Comparison of ENCODE assay signal across 12 cellular contexts in the genomic region with DNA sequence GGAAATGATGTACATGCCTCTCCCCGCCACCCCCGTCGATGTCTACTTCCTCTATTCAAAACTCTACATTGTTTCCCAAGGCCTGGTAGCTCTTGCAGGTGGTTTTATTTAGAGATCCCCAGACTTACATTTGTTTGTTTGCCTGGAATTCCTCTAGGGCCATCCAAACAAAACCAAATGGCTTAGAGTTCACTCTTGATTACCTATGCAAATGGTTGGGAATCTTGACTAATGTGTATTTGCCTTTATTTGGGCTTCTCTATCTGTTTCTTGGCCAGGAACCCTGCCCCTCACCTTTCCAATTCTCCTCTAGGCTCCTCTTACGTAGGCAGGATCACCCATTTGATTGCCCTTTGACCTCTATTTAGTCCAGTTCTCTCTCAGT.
"Had no signal": no experiment of that assay in that cellular context is flagged by ENCODE, and none has a peak within 500 bp of the region (broad histone marks: within the 10 kb centered on the region; RNA-seq: fewer than 3 reads in every experiment).

No MANE protein-coding gene starts in this region.

- H3K36me3 ChIP-seq: gastroesophageal sphincter, pancreas, suprapubic skin had no signal

- H3K4me3 ChIP-seq: gastroesophageal sphincter, pancreas, suprapubic skin had no signal

- H3K36me3 Mint-ChIP-seq: activated CD4-positive, alpha-beta memory T cell treated with anti-CD3 and anti-CD28 coated beads for 36 hours; activated CD8-positive, alpha-beta memory T cell treated with anti-CD3 and anti-CD28 coated beads, Interleukin-2, amount 10 ng/mL, durations not matched to agents 7 days and 5 days; type B pancreatic cell had no signal

- H3K4me3 Mint-ChIP-seq: activated CD4-positive, alpha-beta memory T cell treated with anti-CD3 and anti-CD28 coated beads for 36 hours; activated CD8-positive, alpha-beta memory T cell treated with anti-CD3 and anti-CD28 coated beads, Interleukin-2, amount 10 ng/mL, durations not matched to agents 7 days and 5 days; activated T-cell treated with anti-CD3 and anti-CD28 coated beads, Interleukin-2, amount 50 U/mL, for 24 hours; stimulated activated naive CD8-positive, alpha-beta T cell treated with anti-CD3 and anti-CD28 coated beads, Interleukin-15, Interleukin-2, amounts not matched to agents 100 ng/mL and 50 ng/mL, for 24 hours; type B pancreatic cell had no signal

- H3K4me1 ChIP-seq: gastroesophageal sphincter, pancreas, suprapubic skin had no signal

- H3K9me3 ChIP-seq: gastroesophageal sphincter, pancreas, suprapubic skin had no signal

- H3K4me1 Mint-ChIP-seq: activated CD8-positive, alpha-beta memory T cell treated with anti-CD3 and anti-CD28 coated beads, Interleukin-2, amount 10 ng/mL, durations not matched to agents 7 days and 5 days had no signal

- H3K27ac Mint-ChIP-seq: activated CD4-positive, alpha-beta memory T cell treated with anti-CD3 and anti-CD28 coated beads for 36 hours; activated CD8-positive, alpha-beta memory T cell treated with anti-CD3 and anti-CD28 coated beads, Interleukin-2, amount 10 ng/mL, durations not matched to agents 7 days and 5 days; activated T-cell treated with anti-CD3 and anti-CD28 coated beads, Interleukin-2, amount 50 U/mL, for 24 hours; stimulated activated naive CD8-positive, alpha-beta T cell treated with anti-CD3 and anti-CD28 coated beads, Interleukin-15, Interleukin-2, amounts not matched to agents 100 ng/mL and 50 ng/mL, for 24 hours; type B pancreatic cell had no signal

- H3K27ac ChIP-seq: gastroesophageal sphincter, pancreas, suprapubic skin, VCaP had no signal

- ATAC-seq: activated CD8-positive, alpha-beta memory T cell treated with anti-CD3 and anti-CD28 coated beads, Interleukin-2, amount 10 ng/mL, durations not matched to agents 7 days and 5 days; gastroesophageal sphincter; left lobe of liver; pancreas had no signal

- H3K27me3 ChIP-seq: gastroesophageal sphincter, pancreas, suprapubic skin had no signal

- H3K27me3 Mint-ChIP-seq: activated CD4-positive, alpha-beta memory T cell treated with anti-CD3 and anti-CD28 coated beads for 36 hours; activated CD8-positive, alpha-beta memory T cell treated with anti-CD3 and anti-CD28 coated beads, Interleukin-2, amount 10 ng/mL, durations not matched to agents 7 days and 5 days; activated T-cell treated with anti-CD3 and anti-CD28 coated beads, Interleukin-2, amount 50 U/mL, for 24 hours; stimulated activated naive CD8-positive, alpha-beta T cell treated with anti-CD3 and anti-CD28 coated beads, Interleukin-15, Interleukin-2, amounts not matched to agents 100 ng/mL and 50 ng/mL, for 24 hours; type B pancreatic cell had no signal

- DNase-seq: activated CD4-positive, alpha-beta memory T cell treated with anti-CD3 and anti-CD28 coated beads for 36 hours; activated CD8-positive, alpha-beta memory T cell treated with anti-CD3 and anti-CD28 coated beads, Interleukin-2, amount 10 ng/mL, durations not matched to agents 7 days and 5 days; activated naive CD4-positive, alpha-beta T cell treated with anti-CD3 and anti-CD28 coated beads, Interleukin-2, amount 50 U/mL, for 16 hours; activated T-cell treated with anti-CD3 and anti-CD28 coated beads, Interleukin-2, amount 50 U/mL, for 24 hours; erythroblast; pancreas had no signal

- H3K9me3 Mint-ChIP-seq: activated CD4-positive, alpha-beta memory T cell treated with anti-CD3 and anti-CD28 coated beads for 36 hours; activated T-cell treated with anti-CD3 and anti-CD28 coated beads, Interleukin-2, amount 50 U/mL, for 24 hours; stimulated activated naive CD8-positive, alpha-beta T cell treated with anti-CD3 and anti-CD28 coated beads, Interleukin-15, Interleukin-2, amounts not matched to agents 100 ng/mL and 50 ng/mL, for 24 hours; type B pancreatic cell had no signal
